Comparison of ENCODE assay signal across 8 cellular contexts in the genomic region with DNA sequence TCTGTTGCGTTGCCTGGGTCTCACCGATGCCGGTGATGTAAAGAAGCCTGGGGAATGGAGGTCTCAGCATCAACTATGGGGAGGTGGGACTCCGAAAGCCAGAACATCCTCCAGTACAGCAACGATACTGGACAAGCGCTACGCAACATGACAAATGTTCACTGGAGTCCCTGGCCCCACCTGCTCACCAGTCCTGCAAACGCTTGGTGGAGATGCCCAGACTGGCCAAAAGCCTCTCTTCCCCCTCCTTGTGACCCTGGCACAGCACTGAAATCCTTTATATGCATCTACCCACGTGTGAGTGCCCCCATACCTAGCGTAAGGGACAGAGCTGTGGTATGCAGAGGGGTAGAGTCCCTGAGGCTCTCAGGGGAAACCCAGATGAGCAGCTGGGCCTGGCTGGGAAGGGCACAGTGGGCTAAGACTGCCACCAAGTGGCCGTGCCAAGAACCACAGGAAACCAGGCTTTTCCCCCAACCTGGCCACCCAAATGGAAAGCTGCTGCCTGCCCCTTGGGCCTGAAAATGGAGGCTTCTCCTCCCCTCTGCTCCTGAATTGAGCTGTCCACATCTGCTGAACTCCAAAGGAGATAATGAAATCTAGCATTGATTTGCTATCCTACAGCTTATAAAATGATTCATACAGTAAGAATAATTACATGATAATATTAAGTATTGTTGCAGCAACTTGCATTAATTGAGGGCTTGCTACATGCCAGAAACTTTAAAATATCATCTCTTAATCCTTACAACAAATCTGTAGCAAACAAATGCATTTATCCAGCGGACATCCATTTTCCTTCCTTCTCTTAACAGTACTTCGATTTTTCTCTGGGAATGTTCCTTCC.
A peak's percentile ranks its signal among the peaks of the same experiment; 100 is the strongest.
DNase-seq lines count a peak whose midpoint lies in the region; ATAC-seq and TF ChIP-seq lines count a peak whose summit lies in the region.

No MANE protein-coding gene starts in this region.

- TF ChIP-seq CTCF in GM12875 (IDR thresholded peaks at IDR 0.05; ENCODE audit: borderline replicate concordance, insufficient read depth, low read depth, low read length), result peak; percentile 95
- TF ChIP-seq CTCF in WI38 (IDR thresholded peaks at IDR 0.05; ENCODE audit: low read depth, low read length), result peak; percentile 96
- peak; percentile 91 for TF ChIP-seq CTCF in cardiac fibroblast (IDR thresholded peaks at IDR 0.05; ENCODE audit: low read depth, low read length)

- DNase-seq in 8988T (peak; percentile 69), NCI-H146 treated with DMSO at 0.1 percent for 48 hours (lab: John Stamatoyannopoulos, UW; ENCODE audit: unreplicated experiment) (peak; percentile 36), cardiac fibroblast (ENCODE audit: low read depth in 2 of 2) (peak; percentile 58 to 61), left kidney (ENCODE audit: low read depth, low spot score) (peak; percentile 81)
- peak; percentile 12 to 60 (median 29) for DNase-seq in stimulated activated CD4-positive, alpha-beta T cell treated with anti-CD3 and anti-CD28 coated beads, TNF-alpha, amount 100 ng/mL, for 1 hour (ENCODE audit: low read depth in 3 of 3, low spot score in 1 of 3)

- peak; percentile 96 for ATAC-seq in HG02763 (IDR thresholded peaks at IDR 0.05; ENCODE audit: unreplicated experiment)

- H3K4me3 ChIP-seq in GM12875 (ENCODE audit: low read depth, low read length) (no peak overlapping the region), WI38 (ENCODE audit: low read depth, low read length) (no peak overlapping the region), cardiac fibroblast (replicated peaks in 1 of 2; ENCODE audit: low read depth in 2 of 2, low read length in 2 of 2) (no peak overlapping the region)

Comparison
In these comparisons a context has a peak if more than half of its experiments do, and no peak if none do; other contexts are left out.
1. DNase-seq: peak in every context shown above with its lines; median percentile 81 in left kidney; 69 in 8988T; 60 in cardiac fibroblast; 36 in NCI-H146 treated with DMSO at 0.1 percent for 48 hours; 29 in stimulated activated CD4-positive, alpha-beta T cell treated with anti-CD3 and anti-CD28 coated beads, TNF-alpha, amount 100 ng/mL, for 1 hour.